Comparison of ENCODE assay signal across 28 cellular contexts in genomic region chr12:77882709-77883108, GRCh38. TPM values are rescaled to one million over a fixed set of nuclear protein-coding genes. Genes with fewer than 3 reads are reported as not detected.
DNase-seq lines count a peak whose midpoint lies in the region; ATAC-seq and TF ChIP-seq lines count a peak whose summit lies in the region.
"Had no signal": no experiment of that assay in that cellular context is flagged by ENCODE, and none has a peak within 500 bp of the region (broad histone marks: within the 10 kb centered on the region; RNA-seq: fewer than 3 reads in every experiment).

No MANE protein-coding gene starts in this region.

- TF ChIP-seq CTCF in brain microvascular endothelial cell (IDR thresholded peaks at IDR 0.05; ENCODE audit: low read depth, low read length, missing control alignments) (no peak), ovary (IDR thresholded peaks at IDR 0.05) (no peak)

- no peak for TF ChIP-seq POLR2A in ovary (IDR thresholded peaks at IDR 0.05)

- in situ Hi-C loops in brain microvascular endothelial cell (cut with HindIII; ENCODE audit: low pct_ligation_motif_present, low sequenced_read_pairs) = no loop called here

- no peak for TF ChIP-seq EP300 in ovary (IDR thresholded peaks at IDR 0.05)

- peaks cover 2% of the 10 kb centered on the region for H3K4me1 ChIP-seq in ovary (ENCODE audit: insufficient read depth)
- H3K4me1 ChIP-seq: BLaER1, esophagus squamous epithelium, gastrocnemius medialis, sigmoid colon had no signal

- ATAC-seq in GM18511 (IDR thresholded peaks at IDR 0.05; ENCODE audit: unreplicated experiment) (peak; percentile 69), GM21367 (IDR thresholded peaks at IDR 0.05; ENCODE audit: unreplicated experiment) (peak; percentile 61), HG02981 (IDR thresholded peaks at IDR 0.05; ENCODE audit: unreplicated experiment) (peak; percentile 47), HG03558 (IDR thresholded peaks at IDR 0.05; ENCODE audit: extremely low read depth, unreplicated experiment) (peak; percentile 42), GM21447 (IDR thresholded peaks at IDR 0.05; ENCODE audit: unreplicated experiment) (no peak)
- ATAC-seq: activated CD8-positive, alpha-beta T cell treated with anti-CD3 and anti-CD28 coated beads for 36 hours; gastrocnemius medialis; HepG2 had no signal

- H3K9me3 ChIP-seq in ovary = no peaks in the 10 kb centered on the region
- H3K9me3 ChIP-seq: BLaER1, esophagus squamous epithelium, gastrocnemius medialis, sigmoid colon had no signal

- no peak overlapping the region for H3K27ac ChIP-seq in brain microvascular endothelial cell
- H3K27ac ChIP-seq in ovary = no peak overlapping the region
- H3K27ac ChIP-seq: BLaER1, esophagus squamous epithelium, gastrocnemius medialis, PC-9, sigmoid colon had no signal

- DNase-seq in brain microvascular endothelial cell (no peak), ovary (no peak)
- no peak for DNase-seq in activated effector memory CD4-positive, alpha-beta T cell treated with anti-CD3 and anti-CD28 coated beads, Interleukin-2, amount 50 U/mL, for 16 hours
- DNase-seq: ACHN; activated CD4-positive, CD25-positive, alpha-beta regulatory T cell treated with anti-CD3 and anti-CD28 coated beads, Interleukin-2, amount 50 U/mL, for 72 hours; activated CD8-positive, alpha-beta T cell treated with anti-CD3 and anti-CD28 coated beads for 36 hours; activated gamma-delta T cell treated with Interleukin-2 at 50 U/mL for 16 hours; activated T-cell treated with anti-CD3 and anti-CD28 coated beads for 4 hours; EL; endodermal cell; esophagus squamous epithelium; gastrocnemius medialis; hypothalamus; NCI-H1105; NCI-H2029 treated with DMSO at 0.1 percent for 48 hours; NCI-H345; NCI-H82; PC-9; SHP77 treated with DMSO at 0.1 percent for 48 hours; sigmoid colon; substantia nigra had no signal

- H3K36me3 ChIP-seq in brain microvascular endothelial cell (replicated peaks) = no peaks in the 10 kb centered on the region
- H3K36me3 ChIP-seq in ovary = no peaks in the 10 kb centered on the region
- H3K36me3 ChIP-seq: BLaER1, esophagus squamous epithelium, gastrocnemius medialis, sigmoid colon had no signal

- H3K4me3 ChIP-seq in brain microvascular endothelial cell (ENCODE audit: low read depth, low read length) = no peak overlapping the region
- H3K4me3 ChIP-seq in ovary = no peak overlapping the region
- H3K4me3 ChIP-seq: BLaER1, esophagus squamous epithelium, gastrocnemius medialis, PC-9, sigmoid colon had no signal

- no peaks in the 10 kb centered on the region for H3K27me3 ChIP-seq in brain microvascular endothelial cell (replicated peaks)
- H3K27me3 ChIP-seq in ovary = no peaks in the 10 kb centered on the region
- H3K27me3 ChIP-seq: BLaER1, esophagus squamous epithelium, gastrocnemius medialis, sigmoid colon had no signal

- intact Hi-C loops in ovary (cut with DNase I) = no loop called here

RNA-seq across cellular contexts. Expression of gene NAV3, which starts 52.0 kb away (rescaled TPM):
- 10 to 100 TPM; 16.1 to 63.9 (median 40.0) TPM for total RNA-seq in ovary
- polyA plus RNA-seq in ovary = 10 to 100 TPM; 10.5 to 11.0 TPM
- total RNA-seq: activated CD8-positive, alpha-beta T cell treated with anti-CD3 and anti-CD28 coated beads for 36 hours had no signal
